Comparison of ENCODE assay signal across 14 cellular contexts in the genomic region with DNA sequence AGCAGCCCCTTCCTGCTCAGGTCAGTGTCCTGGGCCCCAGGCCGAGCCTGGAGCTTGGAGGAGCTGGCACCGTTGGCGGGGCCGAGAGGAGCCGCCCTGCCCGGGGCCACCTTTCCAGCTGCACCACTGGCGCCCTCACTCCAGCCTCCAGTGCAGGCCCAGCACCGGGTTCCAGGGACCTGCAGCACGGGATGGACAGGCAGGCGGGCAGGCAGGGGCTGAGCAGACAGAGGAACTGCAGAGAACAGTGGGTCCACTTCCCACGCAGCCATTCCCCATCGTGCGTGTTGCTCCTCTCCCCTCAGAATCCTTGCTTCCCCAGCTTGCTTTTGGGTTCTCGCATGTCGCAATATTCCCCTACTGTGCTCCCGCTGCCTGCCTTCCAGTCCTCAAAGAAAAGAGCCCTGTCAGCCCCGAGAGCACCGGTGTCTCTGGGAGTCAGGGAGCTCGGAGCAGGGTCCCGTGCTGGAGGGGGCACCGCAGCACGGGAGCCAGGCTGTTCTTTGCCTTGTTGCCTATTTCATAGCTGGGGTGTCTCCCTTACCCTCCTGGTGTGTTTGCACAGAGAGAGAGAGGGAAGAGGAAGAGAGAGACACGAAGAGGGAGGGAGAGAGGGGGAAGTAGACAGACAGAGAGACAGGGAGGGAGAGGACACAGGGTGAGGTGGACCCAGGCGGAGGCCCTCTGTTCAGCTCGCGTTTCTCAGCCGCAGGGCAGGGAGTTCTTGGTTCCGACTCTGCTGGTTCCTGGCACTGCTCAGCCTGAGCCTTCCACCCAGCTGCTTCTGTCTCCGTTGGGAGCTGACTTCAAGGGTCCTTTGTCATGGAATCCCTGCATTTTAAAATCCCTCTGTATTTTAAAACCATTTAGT.
A peak's percentile ranks its signal among the peaks of the same experiment; 100 is the strongest.
DNase-seq lines count a peak whose midpoint lies in the region; ATAC-seq, FAIRE-seq and TF ChIP-seq lines count a peak whose summit lies in the region.
"Had no signal": no experiment of that assay in that cellular context is flagged by ENCODE, and none has a peak within 500 bp of the region (broad histone marks: within the 10 kb centered on the region; RNA-seq: fewer than 3 reads in every experiment).

No MANE protein-coding gene starts in this region.

- no peaks in the 10 kb centered on the region for H3K36me3 ChIP-seq in neuronal stem cell (replicated peaks in 1 of 2; ENCODE audit: control insufficient read depth in 2 of 2, insufficient read depth in 2 of 2, low read length in 2 of 2)
- H3K36me3 ChIP-seq in OCI-LY7 (ENCODE audit: insufficient read depth, low read length): no peaks in the 10 kb centered on the region
- H3K36me3 ChIP-seq: adrenal gland had no signal

- H2AK5ac ChIP-seq in neuronal stem cell (ENCODE audit: low read depth, low read length): peak overlapping the region; percentile 64

- peaks cover 0 to 4% of the 10 kb centered on the region in 2 donors for H3K4me1 ChIP-seq in neuronal stem cell (ENCODE audit: control insufficient read depth in 2 of 2, insufficient read depth in 1 of 2, low read depth in 1 of 2, low read length in 2 of 2)
- no peaks in the 10 kb centered on the region for H3K4me1 ChIP-seq in OCI-LY7 (ENCODE audit: insufficient read depth, low read length, poor library complexity, severe bottlenecking)

- H3K23ac ChIP-seq in neuronal stem cell (ENCODE audit: low read depth, low read length, poor library complexity): no peak overlapping the region

- H3K9me3 Mint-ChIP-seq in Calu3 (ENCODE audit: low read depth, unreplicated experiment): no peaks in the 10 kb centered on the region

- H4K8ac ChIP-seq in neuronal stem cell (ENCODE audit: low read depth, low read length): no peak overlapping the region

- no peak overlapping the region for H2BK12ac ChIP-seq in neuronal stem cell (ENCODE audit: low read length)

- H3K27ac Mint-ChIP-seq in Calu3 (ENCODE audit: unreplicated experiment): peak overlapping the region; percentile 6
- H3K27ac Mint-ChIP-seq: activated CD8-positive, alpha-beta memory T cell treated with anti-CD3 and anti-CD28 coated beads, Interleukin-2, amount 10 ng/mL, durations not matched to agents 7 days and 5 days had no signal

- H3K18ac ChIP-seq in neuronal stem cell (ENCODE audit: low read length): peak overlapping the region; percentile 78

- H3K9me3 ChIP-seq in neuronal stem cell (replicated peaks in 1 of 2; ENCODE audit: control insufficient read depth in 2 of 2, insufficient read depth in 1 of 2, low read depth in 1 of 2, low read length in 2 of 2): no peaks in the 10 kb centered on the region
- H3K9me3 ChIP-seq in OCI-LY7 (ENCODE audit: low read length): no peaks in the 10 kb centered on the region
- H3K9me3 ChIP-seq: adrenal gland had no signal

- peak overlapping the region; percentile 72 for H2BK15ac ChIP-seq in neuronal stem cell (ENCODE audit: low read length)

- no peak overlapping the region for H3K4me3 Mint-ChIP-seq in Calu3 (ENCODE audit: low read depth, unreplicated experiment)
- H3K4me3 Mint-ChIP-seq: activated CD8-positive, alpha-beta memory T cell treated with anti-CD3 and anti-CD28 coated beads, Interleukin-2, amount 10 ng/mL, durations not matched to agents 7 days and 5 days had no signal

- H4K91ac ChIP-seq in neuronal stem cell (ENCODE audit: low read depth, low read length, poor library complexity): no peak overlapping the region

- no peaks in the 10 kb centered on the region for H3K79me1 ChIP-seq in neuronal stem cell (ENCODE audit: low read depth, low read length)

- intact Hi-C loops in Calu3 (cut with micrococcal nuclease; ENCODE audit: unreplicated experiment): loop anchor here (10.0 kb wide), 1 partner anchor 388 kb away; no protein-coding TSS in a partner anchor
- intact Hi-C loops in Right ventricle myocardium superior (cut with DNase I): no loop called here
- intact Hi-C loops in OCI-LY7 (cut with micrococcal nuclease; ENCODE audit: unreplicated experiment): no loop called here

- H3K4me3 ChIP-seq in neuronal stem cell (ENCODE audit: low read length in 2 of 2) (no peak overlapping the region), OCI-LY7 (ENCODE audit: low read depth, low read length, poor library complexity, severe bottlenecking) (no peak overlapping the region)
- H3K4me3 ChIP-seq: adrenal gland, skin epidermis had no signal

- no peaks in the 10 kb centered on the region for H3K27me3 Mint-ChIP-seq in Calu3 (ENCODE audit: unreplicated experiment)
- H3K27me3 Mint-ChIP-seq: activated CD8-positive, alpha-beta memory T cell treated with anti-CD3 and anti-CD28 coated beads, Interleukin-2, amount 10 ng/mL, durations not matched to agents 7 days and 5 days had no signal

- H2BK120ac ChIP-seq in neuronal stem cell (ENCODE audit: low read depth, low read length): no peak overlapping the region

- H2AFZ ChIP-seq in neuronal stem cell (ENCODE audit: low read length) (peak overlapping the region; percentile 82), OCI-LY7 (ENCODE audit: low read length) (no peak overlapping the region)

- H2BK5ac ChIP-seq in neuronal stem cell (ENCODE audit: low read length): no peak overlapping the region

- H3K36me3 Mint-ChIP-seq in Calu3 (ENCODE audit: insufficient read depth, unreplicated experiment): peaks cover 43% of the 10 kb centered on the region

- BruUV-seq in Calu3 (replicated peaks; lab: Mats Ljungman, UMichigan) (no TSS peak), OCI-LY7 (replicated peaks; lab: Mats Ljungman, UMichigan) (no TSS peak)

- no peaks in the 10 kb centered on the region for H3K4me1 Mint-ChIP-seq in Calu3 (ENCODE audit: low read depth, unreplicated experiment)

- H3K9ac ChIP-seq in neuronal stem cell (ENCODE audit: low read depth, low read length, poor library complexity): peak overlapping the region; percentile 50

- FAIRE-seq in frontal cortex (lab: Jason Lieb, UNC) (no peak), D721Med (lab: Jason Lieb, UNC) (no peak)

- CTCF ChIA-PET in Calu3 (lab: Charles Lee) (interaction anchor here (0.6 to 0.9 kb wide), 2 partner anchors 10 to 27 kb away, joined by 3 to 7 read pairs; no protein-coding TSS in a partner anchor), OCI-LY7 (lab: Charles Lee; ENCODE audit: unreplicated experiment) (no interaction called here)

- DNase-seq in Calu3 (no peak), NOMO-1 treated with dmso at 0.1 percent for 144 hours (lab: John Stamatoyannopoulos, UW; ENCODE audit: unreplicated experiment) (peak; percentile 62), Right ventricle myocardium superior (peak; percentile 66), neuronal stem cell (ENCODE audit: low spot score) (no peak), middle frontal gyrus (ENCODE audit: extremely low spot score, low spot score) (no peak), frontal cortex (ENCODE audit: low spot score in 2 of 2) (no peak), OCI-LY7 (ENCODE audit: low spot score) (no peak), D721Med (ENCODE audit: insufficient read length, low spot score) (no peak)
- DNase-seq: activated CD8-positive, alpha-beta memory T cell treated with anti-CD3 and anti-CD28 coated beads, Interleukin-2, amount 10 ng/mL, durations not matched to agents 7 days and 5 days; effector memory CD4-positive, alpha-beta T cell; NCI-H1694; NK-92 treated with Interleukin-12 subunit alpha and Interleukin-12 subunit beta, amount 100 ng/mL, for 24 hours had no signal

- no peaks in the 10 kb centered on the region for H3K9me2 ChIP-seq in OCI-LY7 (ENCODE audit: insufficient read depth, low read length)

- no peak overlapping the region for H3K14ac ChIP-seq in neuronal stem cell (ENCODE audit: low read length)

- no peaks in the 10 kb centered on the region for H4K20me1 ChIP-seq in OCI-LY7 (ENCODE audit: insufficient read depth, low read length)

- peaks cover 0 to 38% (median 0%) of the 10 kb centered on the region in 3 experiments for H3K27me3 ChIP-seq in neuronal stem cell (ENCODE audit: control insufficient read depth in 3 of 3, insufficient read depth in 3 of 3, low read depth in 1 of 3, low read length in 3 of 3)
- H3K27me3 ChIP-seq: adrenal gland had no signal

- no peaks in the 10 kb centered on the region for H3K79me2 ChIP-seq in OCI-LY7 (ENCODE audit: insufficient read depth, low read depth, low read length)

- H3K4ac ChIP-seq in neuronal stem cell (ENCODE audit: low read length): no peak overlapping the region

- POLR2A ChIA-PET in OCI-LY7 (lab: Charles Lee): no interaction called here

- WGBS in neuronal stem cell (ENCODE audit: extremely low coverage in 2 of 2, insufficient read length in 2 of 2, insufficient replicate concordance in 1 of 2), 2 donors: no CpG with 5 or more reads among the region's 29 CpGs

- peak; percentile 41 for ATAC-seq in Right ventricle myocardium superior (ENCODE audit: poor library complexity)
- ATAC-seq: activated CD8-positive, alpha-beta memory T cell treated with anti-CD3 and anti-CD28 coated beads, Interleukin-2, amount 10 ng/mL, durations not matched to agents 7 days and 5 days had no signal

- no peak overlapping the region for H3K27ac ChIP-seq in neuronal stem cell (replicated peaks; ENCODE audit: low read length)
- no peak overlapping the region for H3K27ac ChIP-seq in OCI-LY7 (ENCODE audit: low read depth, low read length, poor library complexity, severe bottlenecking)

- TF ChIP-seq CTCF in Calu3 (IDR thresholded peaks at IDR 0.05; ENCODE audit: unreplicated experiment) (no peak), OCI-LY7 (conservative IDR thresholded peaks at IDR 0.05; ENCODE audit: low read length) (no peak), D721Med (IDR thresholded peaks at IDR 0.05; ENCODE audit: insufficient read depth, missing control alignments) (no peak)

- no peak overlapping the region for H3K4me2 ChIP-seq in neuronal stem cell (ENCODE audit: insufficient read depth, low read length, poor library complexity, severe bottlenecking)
- no peak overlapping the region for H3K4me2 ChIP-seq in OCI-LY7 (ENCODE audit: low read length)

Comparison
In these comparisons a context has a peak if more than half of its experiments do, and no peak if none do; other contexts are left out.
1. DNase-seq: peak in NOMO-1 treated with dmso at 0.1 percent for 144 hours (single experiment) and Right ventricle myocardium superior (single experiment); none in Calu3 (single experiment), neuronal stem cell (single experiment), middle frontal gyrus (single experiment), frontal cortex (0 of 2), OCI-LY7 (single experiment) and D721Med (single experiment).